ENCODE assay signal across 26 cellular contexts in genomic region chrX:95911062-95911461, GRCh38.
"Had no signal": no experiment of that assay in that cellular context is flagged by ENCODE, and none has a peak within 500 bp of the region (broad histone marks: within the 10 kb centered on the region; RNA-seq: fewer than 3 reads in every experiment).

No MANE protein-coding gene starts in this region.

- H3K36me3 ChIP-seq: colonic mucosa, esophagus squamous epithelium, gastrocnemius medialis, heart right ventricle, left lung, lower lobe of right lung had no signal

- DNase-seq: colonic mucosa; cortex of kidney; effector CD8-positive, alpha-beta T cell; effector memory CD8-positive, alpha-beta T cell; endodermal cell; erythroblast; esophagus squamous epithelium; foreskin fibroblast; foreskin melanocyte; gastrocnemius medialis; glutamatergic neuron; head of caudate nucleus; heart right ventricle; hippocampal formation; left cardiac atrium; left ventricle myocardium superior; lower lobe of right lung; mesenchymal stem cell; mucosa of descending colon; naive B cell had no signal

- FAIRE-seq: endometrium, islet of Langerhans, keratinocyte had no signal

- ATAC-seq: effector memory CD8-positive, alpha-beta T cell; esophagus mucosa; gastrocnemius medialis; heart right ventricle; left cardiac atrium; left lung; left ventricle myocardium superior; lower lobe of right lung; mucosa of descending colon had no signal

- H3K9me3 ChIP-seq: colonic mucosa, esophagus squamous epithelium, gastrocnemius medialis, heart right ventricle, left lung, lower lobe of right lung, mucosa of descending colon had no signal

- H3K4me1 ChIP-seq: colonic mucosa, esophagus squamous epithelium, gastrocnemius medialis, heart right ventricle, left lung, lower lobe of right lung had no signal

- H3K27me3 ChIP-seq: colonic mucosa, esophagus squamous epithelium, gastrocnemius medialis, heart right ventricle, left lung had no signal

- H3K4me3 ChIP-seq: colonic mucosa, esophagus squamous epithelium, gastrocnemius medialis, heart right ventricle, left lung, lower lobe of right lung, mucosa of descending colon had no signal

- H3K27ac ChIP-seq: colonic mucosa, epithelial cell of prostate, esophagus squamous epithelium, gastrocnemius medialis, heart right ventricle, left lung, lower lobe of right lung had no signal
